ENCODE assay signal across 17 cellular contexts in the genomic region with DNA sequence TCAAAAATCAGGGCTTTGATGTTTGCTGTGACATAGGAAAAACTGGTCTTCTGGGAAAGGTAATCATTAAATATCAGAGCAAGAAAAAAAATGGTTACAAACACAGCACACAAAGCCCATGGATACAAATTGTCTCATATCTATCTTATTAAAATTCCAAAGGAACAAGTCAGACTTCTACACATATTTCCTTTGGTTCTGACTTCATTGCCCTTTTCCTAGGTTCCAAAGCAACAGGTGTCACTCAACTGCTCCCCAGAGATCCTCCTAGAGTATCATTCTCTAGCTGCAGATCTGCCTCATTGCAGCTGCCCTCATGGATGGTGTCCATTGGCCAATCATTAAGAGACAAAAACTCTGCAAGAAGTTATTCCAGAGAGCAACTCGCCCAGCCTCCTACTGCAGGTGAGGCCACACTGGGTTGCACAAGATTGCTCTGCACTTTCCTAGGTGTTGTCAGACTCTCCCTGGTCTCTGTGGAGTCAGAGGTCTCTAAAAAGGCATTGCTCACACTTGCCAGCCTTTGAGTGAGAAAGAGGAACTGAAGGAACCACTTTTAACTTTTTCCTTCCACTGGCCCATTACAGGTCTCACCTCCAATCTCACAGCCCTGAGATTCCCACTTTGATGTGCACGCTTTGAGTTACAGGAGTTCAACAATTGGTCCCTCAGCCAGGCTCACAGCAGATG.
"Had no signal": no experiment of that assay in that cellular context is flagged by ENCODE, and none has a peak within 500 bp of the region (broad histone marks: within the 10 kb centered on the region; RNA-seq: fewer than 3 reads in every experiment).

No MANE protein-coding gene starts in this region.

- DNase-seq: activated B cell treated with CpG ODN at 0.5 μM for 24 hours; activated CD4-positive, alpha-beta T cell treated with anti-CD3 and anti-CD28 coated beads for 4 hours; activated CD4-positive, alpha-beta T cell treated with anti-CD3 and anti-CD28 coated beads, Interleukin-2, amount 50 U/mL, for 48 hours; activated CD8-positive, alpha-beta memory T cell treated with anti-CD3 and anti-CD28 coated beads, Interleukin-2, amount 50 U/mL, for 48 hours; activated naive CD4-positive, alpha-beta T cell; activated T-cell treated with anti-CD3 and anti-CD28 coated beads, Interleukin-2, amount 50 U/mL, for 4 hours; adrenal gland; brain microvascular endothelial cell; central memory CD4-positive, alpha-beta T cell; effector memory CD4-positive, alpha-beta T cell; foreskin melanocyte; immature natural killer cell; left ventricle myocardium inferior; naive thymus-derived CD8-positive, alpha-beta T cell; T-helper 17 cell; upper lobe of right lung had no signal

- FAIRE-seq: colon had no signal
